ENCODE assay signal across 2 cellular contexts in genomic region chr2:237179161-237179560, GRCh38.
TF ChIP-seq lines count a peak whose summit lies in the region.

No MANE protein-coding gene starts in this region.

TF ChIP-seq in A549, 52 proteins besides CTCF, POLR2A, EP300 and RAD21:
- no peak for TF ChIP-seq REST (IDR thresholded peaks at IDR 0.05)
- TF ChIP-seq, protein P1, sequence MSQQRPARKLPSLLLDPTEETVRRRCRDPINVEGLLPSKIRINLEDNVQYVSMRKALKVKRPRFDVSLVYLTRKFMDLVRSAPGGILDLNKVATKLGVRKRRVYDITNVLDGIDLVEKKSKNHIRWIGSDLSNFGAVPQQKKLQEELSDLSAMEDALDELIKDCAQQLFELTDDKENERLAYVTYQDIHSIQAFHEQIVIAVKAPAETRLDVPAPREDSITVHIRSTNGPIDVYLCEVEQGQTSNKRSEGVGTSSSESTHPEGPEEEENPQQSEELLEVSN (IDR thresholded peaks at IDR 0.05; ENCODE audit: borderline replicate concordance, low read depth) = no peak
- TF ChIP-seq NR3C1 (IDR thresholded peaks at IDR 0.05) = no peak
- TF ChIP-seq NPAS2 (CRISPR knock-in tag; IDR thresholded peaks at IDR 0.05; ENCODE audit: borderline replicate concordance) = no peak
- no peak for TF ChIP-seq PHF8 (IDR thresholded peaks at IDR 0.05; ENCODE audit: borderline replicate concordance, low read depth)
- TF ChIP-seq HEYL (CRISPR knock-in tag; IDR thresholded peaks at IDR 0.05) = no peak
- no peak for TF ChIP-seq CHD4 (IDR thresholded peaks at IDR 0.05; ENCODE audit: borderline replicate concordance)
- TF ChIP-seq, protein P2, sequence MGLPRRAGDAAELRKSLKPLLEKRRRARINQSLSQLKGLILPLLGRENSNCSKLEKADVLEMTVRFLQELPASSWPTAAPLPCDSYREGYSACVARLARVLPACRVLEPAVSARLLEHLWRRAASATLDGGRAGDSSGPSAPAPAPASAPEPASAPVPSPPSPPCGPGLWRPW (IDR thresholded peaks at IDR 0.05) = no peak
- no peak for TF ChIP-seq SMC3 (IDR thresholded peaks at IDR 0.05)
- TF ChIP-seq BHLHE40 (IDR thresholded peaks at IDR 0.05; ENCODE audit: low read depth, low read length) = no peak
- TF ChIP-seq FOSL2 (IDR thresholded peaks at IDR 0.05) = no peak
- TF ChIP-seq FOSL2 (CRISPR knock-in tag; IDR thresholded peaks at IDR 0.05) = no peak
- TF ChIP-seq HDAC2 (IDR thresholded peaks at IDR 0.05) = no peak
TF ChIP-seq in A549: peak in this region for 0.

TF ChIP-seq in IMR-90, 13 proteins besides CTCF, POLR2A, EP300 and RAD21 (continued from another document):
- no peak for TF ChIP-seq CEBPB (IDR thresholded peaks at IDR 0.05; ENCODE audit: low read depth, low read length)
- no peak for TF ChIP-seq RCOR1 (IDR thresholded peaks at IDR 0.05; ENCODE audit: insufficient replicate concordance, low read length)
- no peak for TF ChIP-seq BHLHE40 (IDR thresholded peaks at IDR 0.05; ENCODE audit: low read depth, low read length)
- TF ChIP-seq NFE2L2 (IDR thresholded peaks at IDR 0.05; ENCODE audit: low read depth, low read length) = no peak
- TF ChIP-seq CHD1 (IDR thresholded peaks at IDR 0.05; ENCODE audit: low read depth, low read length) = no peak
- no peak for TF ChIP-seq MXI1 (IDR thresholded peaks at IDR 0.05; ENCODE audit: borderline replicate concordance, low read depth, low read length)
- no peak for TF ChIP-seq SMC3 (IDR thresholded peaks at IDR 0.05; ENCODE audit: low read depth, low read length)
TF ChIP-seq in IMR-90: peak in this region for 0.
